In genomic region chr12:94172973-94173372, GRCh38 we compare ENCODE assay signal across 9 cellular contexts. TPM values are rescaled to one million over a fixed set of nuclear protein-coding genes. Genes with fewer than 3 reads are reported as not detected.
DNase-seq lines count a peak whose midpoint lies in the region; TF ChIP-seq lines count a peak whose summit lies in the region.
"Had no signal": no experiment of that assay in that cellular context is flagged by ENCODE, and none has a peak within 500 bp of the region (broad histone marks: within the 10 kb centered on the region; RNA-seq: fewer than 3 reads in every experiment).

No MANE protein-coding gene starts in this region.

- peak overlapping the region; percentile 12 for H3K27ac ChIP-seq in AG04450 (ENCODE audit: low read depth, low read length)

- POLR2A ChIA-PET in AG04450 (lab: Yijun Ruan, JAX): interaction anchor here (0.6 to 1.2 kb wide), 6 partner anchors 15 to 381 kb away, joined by 3 to 7 read pairs (median 6); no protein-coding TSS in a partner anchor
- POLR2A ChIA-PET in GM10248 (lab: Yijun Ruan, JAX): interaction anchor here (1.1 kb wide), 2 partner anchors 20 to 35 kb away, joined by 3 to 4 read pairs; no protein-coding TSS in a partner anchor

- no peak overlapping the region for H3K4me3 Mint-ChIP-seq in activated T-helper 1 cell treated with anti-CD3 and anti-CD28 coated beads, Interleukin-12 subunit alpha, Interleukin-12 subunit beta, Interleukin-2, Interleukin-4 antibody, amounts not matched to agents 30 ng/mL and 10 ng/mL and 1 ng/mL, durations not matched to agents 14 hours and 24 hours and 36 hours
- H3K4me3 Mint-ChIP-seq: brain had no signal

- peaks cover 66% of the 10 kb centered on the region for H3K4me1 Mint-ChIP-seq in activated T-helper 1 cell treated with anti-CD3 and anti-CD28 coated beads, Interleukin-12 subunit alpha, Interleukin-12 subunit beta, Interleukin-2, Interleukin-4 antibody, amounts not matched to agents 30 ng/mL and 10 ng/mL and 1 ng/mL, durations not matched to agents 14 hours and 24 hours and 36 hours (ENCODE audit: low read depth)

- TF ChIP-seq CTCF in AG04450 (IDR thresholded peaks at IDR 0.05; ENCODE audit: low read depth, low read length) (no peak), kidney epithelial cell (IDR thresholded peaks at IDR 0.05; ENCODE audit: insufficient read depth, low read length, poor library complexity, severe bottlenecking) (no peak), GM10248 (IDR thresholded peaks at IDR 0.05; ENCODE audit: control extremely low read depth, extremely low read depth, low read depth, missing control alignments) (no peak)

- H3K36me3 ChIP-seq in kidney epithelial cell (ENCODE audit: control insufficient read depth, insufficient read depth, low read length): no peaks in the 10 kb centered on the region

- peak; percentile 97 for DNase-seq in AG04450 (ENCODE audit: low read depth, low spot score)
- peak; percentile 86 for DNase-seq in HT1080 (ENCODE audit: low read depth)
- DNase-seq in amniotic epithelial cell (ENCODE audit: low read depth): peak; percentile 100
- peak; percentile 23 for DNase-seq in kidney epithelial cell (ENCODE audit: low read depth)
- DNase-seq in GM10248 (ENCODE audit: extremely low spot score): no peak
- no peak for DNase-seq in DMS79 treated with DMSO at 0.1 percent for 48 hours (lab: John Stamatoyannopoulos, UW)
- DNase-seq in activated T-cell treated with anti-CD3 and anti-CD28 coated beads, Interleukin-2, amount 50 U/mL, for 1 hour: no peak
- DNase-seq in activated T-helper 1 cell treated with anti-CD3 and anti-CD28 coated beads, Interleukin-12 subunit alpha, Interleukin-12 subunit beta, Interleukin-2, Interleukin-4 antibody, amounts not matched to agents 30 ng/mL and 10 ng/mL and 1 ng/mL, durations not matched to agents 14 hours and 24 hours and 36 hours (ENCODE audit: low spot score): no peak

- peaks cover 5% of the 10 kb centered on the region for H3K9me3 ChIP-seq in AG04450 (ENCODE audit: control insufficient read depth, insufficient read depth, low read length)

- peaks cover 46% of the 10 kb centered on the region for H3K36me3 Mint-ChIP-seq in activated T-helper 1 cell treated with anti-CD3 and anti-CD28 coated beads, Interleukin-12 subunit alpha, Interleukin-12 subunit beta, Interleukin-2, Interleukin-4 antibody, amounts not matched to agents 30 ng/mL and 10 ng/mL and 1 ng/mL, durations not matched to agents 14 hours and 24 hours and 36 hours (ENCODE audit: low read depth)

- H3K27me3 Mint-ChIP-seq in activated T-helper 1 cell treated with anti-CD3 and anti-CD28 coated beads, Interleukin-12 subunit alpha, Interleukin-12 subunit beta, Interleukin-2, Interleukin-4 antibody, amounts not matched to agents 30 ng/mL and 10 ng/mL and 1 ng/mL, durations not matched to agents 14 hours and 24 hours and 36 hours (ENCODE audit: insufficient read depth): peaks cover 2% of the 10 kb centered on the region

- CTCF ChIA-PET in AG04450 (lab: Charles Lee) (interaction anchor here (0.6 to 1.2 kb wide), 4 partner anchors 28 to 286 kb away, joined by 3 to 7 read pairs (median 3); partner anchors contain the start of gene CEP83), GM10248 (lab: Yijun Ruan, JAX) (interaction anchor here (0.8 to 1.7 kb wide), 10 partner anchors 9 to 374 kb away, joined by 3 to 8 read pairs (median 4); no protein-coding TSS in a partner anchor)

- intact Hi-C loops in activated T-helper 1 cell treated with anti-CD3 and anti-CD28 coated beads, Interleukin-12 subunit alpha, Interleukin-12 subunit beta, Interleukin-2, Interleukin-4 antibody, amounts not matched to agents 30 ng/mL and 10 ng/mL and 1 ng/mL, durations not matched to agents 14 hours and 24 hours and 36 hours (cut with micrococcal nuclease): loop anchor here (1.0 to 10.0 kb wide), 3 partner anchors 35 to 772 kb away; no protein-coding TSS in a partner anchor

- H3K4me3 ChIP-seq in AG04450 (ENCODE audit: low read depth, low read length) (no peak overlapping the region), kidney epithelial cell (ENCODE audit: low read depth, low read length) (no peak overlapping the region)

- H3K27ac Mint-ChIP-seq in activated T-helper 1 cell treated with anti-CD3 and anti-CD28 coated beads, Interleukin-12 subunit alpha, Interleukin-12 subunit beta, Interleukin-2, Interleukin-4 antibody, amounts not matched to agents 30 ng/mL and 10 ng/mL and 1 ng/mL, durations not matched to agents 14 hours and 24 hours and 36 hours: no peak overlapping the region

- peaks cover 7% of the 10 kb centered on the region for H3K27me3 ChIP-seq in AG04450 (ENCODE audit: control insufficient read depth, insufficient read depth, low read length)
- H3K27me3 ChIP-seq in kidney epithelial cell (ENCODE audit: control insufficient read depth, insufficient read depth, low read length): peaks cover 3% of the 10 kb centered on the region

- peaks cover 9% of the 10 kb centered on the region for H3K9me3 Mint-ChIP-seq in activated T-helper 1 cell treated with anti-CD3 and anti-CD28 coated beads, Interleukin-12 subunit alpha, Interleukin-12 subunit beta, Interleukin-2, Interleukin-4 antibody, amounts not matched to agents 30 ng/mL and 10 ng/mL and 1 ng/mL, durations not matched to agents 14 hours and 24 hours and 36 hours

RNA-seq across cellular contexts. Expression of gene PLXNC1, which starts 24.6 kb away (rescaled TPM):
- 3.8 and 4.8 TPM in 2 replicates for polyA plus RNA-seq in AG04450 (2011; rRNA removed)
- polyA minus RNA-seq in AG04450 (2011; rRNA and poly(A)+ RNA removed): 4.0 and 5.8 TPM in 2 replicates
- 0.57 and 0.66 TPM in 2 replicates for total RNA-seq in HT1080 (2014; rRNA removed; shearing (Covaris generic))
- 1.2 and 2.2 TPM in 2 replicates for polyA plus RNA-seq in HT1080 (2015; cell fraction: cytosol; rRNA removed)
- 1.1 and 1.4 TPM in 2 replicates for polyA plus RNA-seq in HT1080 (2015; cell fraction: nucleus; rRNA removed)
- total RNA-seq in kidney epithelial cell: 0.21 and 0.55 TPM in 2 replicates
- total RNA-seq in activated T-helper 1 cell treated with anti-CD3 and anti-CD28 coated beads, Interleukin-12 subunit alpha, Interleukin-12 subunit beta, Interleukin-2, Interleukin-4 antibody, amounts not matched to agents 30 ng/mL and 10 ng/mL and 1 ng/mL, durations not matched to agents 14 hours and 24 hours and 36 hours: 18.8 and 22.7 TPM in 2 replicates

Comparison
In these comparisons a context has a peak if more than half of its experiments do, and no peak if none do; other contexts are left out.
1. DNase-seq: peak in AG04450 (single experiment), HT1080 (single experiment), amniotic epithelial cell (single experiment) and kidney epithelial cell (single experiment); none in GM10248 (single experiment), DMS79 treated with DMSO at 0.1 percent for 48 hours (single experiment), activated T-cell treated with anti-CD3 and anti-CD28 coated beads, Interleukin-2, amount 50 U/mL, for 1 hour (single experiment) and activated T-helper 1 cell treated with anti-CD3 and anti-CD28 coated beads, Interleukin-12 subunit alpha, Interleukin-12 subunit beta, Interleukin-2, Interleukin-4 antibody, amounts not matched to agents 30 ng/mL and 10 ng/mL and 1 ng/mL, durations not matched to agents 14 hours and 24 hours and 36 hours (single experiment).
2. RNA of gene PLXNC1, which starts 24.6 kb away (total RNA-seq): 18.8 to 22.7 TPM in activated T-helper 1 cell treated with anti-CD3 and anti-CD28 coated beads, Interleukin-12 subunit alpha, Interleukin-12 subunit beta, Interleukin-2, Interleukin-4 antibody, amounts not matched to agents 30 ng/mL and 10 ng/mL and 1 ng/mL, durations not matched to agents 14 hours and 24 hours and 36 hours; 0.57 to 0.66 TPM in HT1080 and 0.21 to 0.55 TPM in kidney epithelial cell; every median in the first group is over 10 times any median in the second.